ENCODE assay signal across 9 cellular contexts in the genomic region with DNA sequence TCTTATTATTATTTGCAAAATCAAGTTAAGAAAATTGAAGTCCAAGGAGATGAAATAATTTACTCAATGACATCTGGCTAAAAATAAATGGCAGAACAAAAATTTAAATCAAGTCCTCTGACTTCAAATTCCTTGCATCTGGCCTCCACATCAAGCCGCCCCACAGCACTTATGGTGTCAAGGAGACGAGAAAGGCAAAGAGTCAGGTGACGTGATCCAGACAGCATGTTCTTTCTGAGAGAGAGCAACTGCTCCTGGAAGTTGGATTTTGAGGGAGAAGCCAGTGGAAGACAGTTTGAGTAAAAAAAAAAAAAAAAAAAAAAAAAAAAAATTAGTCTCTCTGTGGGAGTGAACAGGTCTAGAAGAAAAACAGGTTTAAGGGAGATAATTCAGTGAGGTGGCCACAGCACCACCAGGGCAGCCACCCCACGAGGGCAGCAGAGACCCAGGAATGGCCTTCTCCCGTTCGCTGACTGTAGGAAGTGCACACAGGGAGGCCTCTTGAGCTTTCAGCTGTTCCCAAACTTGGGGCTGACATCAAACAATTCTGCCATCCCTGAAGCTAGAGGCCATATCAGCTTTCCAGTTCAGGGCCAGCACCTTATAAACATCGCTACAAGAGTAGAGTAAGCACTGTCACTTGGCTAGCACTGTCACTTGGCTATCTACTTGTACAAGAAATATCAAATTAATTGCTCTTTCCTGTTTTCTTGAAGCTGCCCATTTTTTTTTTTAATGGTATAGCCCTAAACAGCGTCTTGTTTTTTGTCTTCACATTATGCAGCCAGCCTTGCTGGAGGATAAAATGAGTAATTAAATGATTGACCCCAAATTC. TPM values are rescaled to one million over a fixed set of nuclear protein-coding genes. Genes with fewer than 3 reads are reported as not detected.
DNase-seq lines count a peak whose midpoint lies in the region; ATAC-seq, FAIRE-seq and TF ChIP-seq lines count a peak whose summit lies in the region.
"Had no signal": no experiment of that assay in that cellular context is flagged by ENCODE, and none has a peak within 500 bp of the region (broad histone marks: within the 10 kb centered on the region; RNA-seq: fewer than 3 reads in every experiment).

No MANE protein-coding gene starts in this region.

- no peaks in the 10 kb centered on the region for H3K9me3 Mint-ChIP-seq in activated CD4-positive, alpha-beta T cell treated with anti-CD3 and anti-CD28 coated beads for 36 hours (ENCODE audit: low read depth)

- H3K4me2 ChIP-seq in HepG2 (ENCODE audit: low read depth, low read length) = no peak overlapping the region

- H3K9me3 ChIP-seq in HepG2 (ENCODE audit: low read length) = no peaks in the 10 kb centered on the region

- TF ChIP-seq CTCF in HepG2 (CRISPR knock-in tag; IDR thresholded peaks at IDR 0.05) = peak; percentile 93

- no peak overlapping the region for H3K4me3 ChIP-seq in HepG2 (replicated peaks in 1 of 3; ENCODE audit: insufficient read depth in 1 of 3, low read depth in 2 of 3, low read length in 3 of 3)

- no peak for TF ChIP-seq EP300 in HepG2 (IDR thresholded peaks at IDR 0.05; ENCODE audit: low read depth in 2 of 2, low read length in 2 of 2)
- TF ChIP-seq EP300 in HepG2 (CRISPR knock-in tag; IDR thresholded peaks at IDR 0.05; ENCODE audit: borderline replicate concordance) = no peak

- no peak overlapping the region for H3K4me3 Mint-ChIP-seq in activated CD4-positive, alpha-beta T cell treated with anti-CD3 and anti-CD28 coated beads for 36 hours

- H3K79me2 ChIP-seq in HepG2 (ENCODE audit: insufficient read depth, low read length) = no peaks in the 10 kb centered on the region

- peaks cover 0 to 13% of the 10 kb centered on the region in 2 experiments; a peak in 2 of 5 replicates for H3K27me3 ChIP-seq in HepG2 (ENCODE audit: control insufficient read depth in 1 of 2, insufficient read depth in 2 of 2, low read length in 2 of 2)

- no peak overlapping the region for H2AFZ ChIP-seq in HepG2 (ENCODE audit: low read length)

- in situ Hi-C loops in HepG2 (cut with HindIII; ENCODE audit: extremely low pct_ligation_motif_present, low pct_unique_long_range_greater_than_20kb) = loop anchor here (5.0 kb wide), 1 partner anchor 286 kb away; no protein-coding TSS in a partner anchor

- no peaks in the 10 kb centered on the region for H4K20me1 ChIP-seq in HepG2 (ENCODE audit: insufficient read depth, low read length)

- intact Hi-C loops in activated CD4-positive, alpha-beta T cell treated with anti-CD3 and anti-CD28 coated beads for 36 hours (cut with DNase I, micrococcal nuclease) = loop anchor here (1.0 to 2.0 kb wide), 4 partner anchors 26 to 288 kb away; partner anchors contain the start of gene DDX20 (in 1 of the 2)
- intact Hi-C loops in HepG2 (cut with micrococcal nuclease; ENCODE audit: unreplicated experiment) = loop anchor here (1.0 kb wide), 3 partner anchors 175 to 288 kb away; no protein-coding TSS in a partner anchor

- no peaks in the 10 kb centered on the region for H3K36me3 ChIP-seq in HepG2 (replicated peaks in 1 of 2; ENCODE audit: control insufficient read depth in 1 of 2, insufficient read depth in 2 of 2, low read length in 2 of 2)

- POLR2A ChIA-PET in activated CD4-positive, alpha-beta T cell treated with anti-CD3 and anti-CD28 coated beads for 36 hours (lab: Charles Lee) = interaction anchor here (0.6 kb wide), 1 partner anchor 11 kb away, joined by 3 read pairs; no protein-coding TSS in a partner anchor
- POLR2A ChIA-PET in HepG2 (lab: Yijun Ruan, JAX) = interaction anchor here (0.8 to 1.0 kb wide), 2 partner anchors 22 to 27 kb away, joined by 4 read pairs; partner anchors contain the start of genes ADORA3 and TMIGD3

- CTCF ChIA-PET in activated CD4-positive, alpha-beta T cell treated with anti-CD3 and anti-CD28 coated beads for 36 hours (lab: Charles Lee) = interaction anchor here (0.6 to 9.6 kb wide), 21 partner anchors 12 to 287 kb away, joined by 3 to 71 read pairs (median 4); partner anchors contain the start of genes ADORA3 and TMIGD3
- CTCF ChIA-PET in HepG2 (lab: Yijun Ruan, JAX; ENCODE audit: low intra/inter-chr PET ratio, low total read pairs) = interaction anchor here (1.2 to 2.4 kb wide), 4 partner anchors 175 to 288 kb away, joined by 3 to 26 read pairs (median 11); no protein-coding TSS in a partner anchor

- no peak overlapping the region for H3K9ac ChIP-seq in HepG2 (ENCODE audit: insufficient read depth, low read depth, low read length)

- no peak overlapping the region for H3K27ac Mint-ChIP-seq in activated CD4-positive, alpha-beta T cell treated with anti-CD3 and anti-CD28 coated beads for 36 hours

- no peaks in the 10 kb centered on the region for H3K27me3 Mint-ChIP-seq in activated CD4-positive, alpha-beta T cell treated with anti-CD3 and anti-CD28 coated beads for 36 hours

- no TSS peak for BruUV-seq in HepG2 (replicated peaks; lab: Mats Ljungman, UMichigan)

- no peak for TF ChIP-seq POLR2A in HepG2 (IDR thresholded peaks at IDR 0.05; ENCODE audit: insufficient read depth in 1 of 2, low read depth in 2 of 2, low read length in 2 of 2)

- H3K27ac ChIP-seq in HepG2 (ENCODE audit: extremely low read length, insufficient read depth, low read length) = no peak overlapping the region

- H3K36me3 Mint-ChIP-seq in activated CD4-positive, alpha-beta T cell treated with anti-CD3 and anti-CD28 coated beads for 36 hours (ENCODE audit: low read depth) = peaks cover 12% of the 10 kb centered on the region

- H3K4me1 Mint-ChIP-seq in activated CD4-positive, alpha-beta T cell treated with anti-CD3 and anti-CD28 coated beads for 36 hours = peaks cover 24% of the 10 kb centered on the region

- peaks cover 5% of the 10 kb centered on the region; the same call in 1 of the 2 replicates for H3K4me1 ChIP-seq in HepG2 (ENCODE audit: insufficient read depth, low read length)

- DNase-seq in Ammon's horn (ENCODE audit: low spot score) (peak; percentile 91), NCI-H2227 (lab: John Stamatoyannopoulos, UW; ENCODE audit: unreplicated experiment) (peak; percentile 62), dedifferentiated amniotic fluid mesenchymal stem cell (ENCODE audit: extremely low spot score) (peak; percentile 34), HepG2 (ENCODE audit: low spot score) (peak; percentile 58)
- peak; percentile 83 for DNase-seq in activated CD4-positive, alpha-beta T cell treated with anti-CD3 and anti-CD28 coated beads for 36 hours
- peak; percentile 68 for DNase-seq in stimulated activated CD4-positive, alpha-beta T cell treated with anti-CD3 and anti-CD28 coated beads, Interleukin-4, amount 100 ng/mL, for 24 hours

- peak; percentile 52 for ATAC-seq in GM21825 (IDR thresholded peaks at IDR 0.05; ENCODE audit: unreplicated experiment)
- peak; percentile 80 for ATAC-seq in activated CD4-positive, alpha-beta T cell treated with anti-CD3 and anti-CD28 coated beads for 36 hours
- ATAC-seq in HepG2 = peak; percentile 99
- no peak for ATAC-seq in HG03469 (IDR thresholded peaks at IDR 0.05; ENCODE audit: unreplicated experiment)

- WGBS in HepG2 (ENCODE audit: low lambda C conversion rate) = 39% methylated on average over 8 of the region's 8 CpGs

- FAIRE-seq in HepG2 (lab: Jason Lieb, UNC) = peak; percentile 81

- peak; percentile 92 for TF ChIP-seq RAD21 in HepG2 (CRISPR knock-in tag; IDR thresholded peaks at IDR 0.05)

RNA-seq across cellular contexts. Expression of gene C1orf162, which starts 7.8 kb away (rescaled TPM):
- total RNA-seq in activated CD4-positive, alpha-beta T cell treated with anti-CD3 and anti-CD28 coated beads for 36 hours = 1 to 10 TPM; 4.7 to 7.6 TPM
- 0.27 TPM in 1 of 2 replicates, not detected in the other for total RNA-seq in HepG2 (2016; rRNA removed; fragmentation: Illumina TruSeq; extraction: Trizol)
- not detected in 2 replicates for total RNA-seq in HepG2 (2016; cell fraction: cytosol; rRNA removed; fragmentation: Illumina TruSeq; extraction: Trizol; ENCODE audit: low read depth)
- 0.28 TPM in 1 of 2 replicates, not detected in the other for total RNA-seq in HepG2 (2016; cell fraction: insoluble cytoplasmic fraction; rRNA removed; fragmentation: Illumina TruSeq; extraction: Trizol)
- total RNA-seq in HepG2 (2016; cell fraction: membrane; rRNA removed; fragmentation: Illumina TruSeq; extraction: Trizol) = 0.10 and 0.12 TPM in 2 replicates
- total RNA-seq in HepG2 (2016; cell fraction: nucleus; rRNA removed; fragmentation: Illumina TruSeq; extraction: Trizol) = 0.22 and 0.81 TPM in 2 replicates
- 0.61 and 0.89 TPM in 2 replicates for polyA plus RNA-seq in HepG2 (2011; rRNA removed)
- polyA plus RNA-seq in HepG2 (2011; cell fraction: cytosol; rRNA removed) = 0.15 and 0.34 TPM in 2 replicates
- polyA plus RNA-seq in HepG2 (2011; cell fraction: nucleus; rRNA removed) = 2.7 and 3.0 TPM in 2 replicates
- polyA plus RNA-seq in HepG2 (2012) = 0.66 and 0.83 TPM in 2 replicates
- polyA plus RNA-seq in HepG2 (2016; cell fraction: cytosol; fragmentation: Illumina TruSeq; extraction: Trizol; ENCODE audit: low read depth) = 0.16 and 0.20 TPM in 2 replicates
- polyA plus RNA-seq in HepG2 (2016; cell fraction: insoluble cytoplasmic fraction; fragmentation: Illumina TruSeq; extraction: Trizol; ENCODE audit: low read depth) = not detected in 2 replicates
- polyA plus RNA-seq in HepG2 (2016; cell fraction: membrane; fragmentation: Illumina TruSeq; extraction: Trizol; ENCODE audit: low read depth) = 0.19 and 0.20 TPM in 2 replicates
- polyA plus RNA-seq in HepG2 (2016; cell fraction: nucleus; fragmentation: Illumina TruSeq; extraction: Trizol; ENCODE audit: insufficient read depth, low read depth) = 0.85 and 1.2 TPM in 2 replicates
- polyA minus RNA-seq in HepG2 (2011; rRNA and poly(A)+ RNA removed; ENCODE audit: low replicate concordance) = 0.33 TPM in 1 of 2 replicates, not detected in the other
- polyA minus RNA-seq in HepG2 (2011; cell fraction: cytosol; rRNA and poly(A)+ RNA removed) = not detected in 2 replicates
- 1.4 and 1.9 TPM in 2 replicates for polyA minus RNA-seq in HepG2 (2011; cell fraction: nucleus; rRNA and poly(A)+ RNA removed)

RNA-seq across cellular contexts. Expression of gene ADORA3, which starts 21.8 kb away (rescaled TPM):
- under 1 TPM in 1 of 2 experiments, not detected in 1; 0.16 TPM for total RNA-seq in activated CD4-positive, alpha-beta T cell treated with anti-CD3 and anti-CD28 coated beads for 36 hours
- total RNA-seq in HepG2 (2016; rRNA removed; fragmentation: Illumina TruSeq; extraction: Trizol) = not detected in 2 replicates
- not detected in 2 replicates for total RNA-seq in HepG2 (2016; cell fraction: cytosol; rRNA removed; fragmentation: Illumina TruSeq; extraction: Trizol; ENCODE audit: low read depth)
- not detected in 2 replicates for total RNA-seq in HepG2 (2016; cell fraction: insoluble cytoplasmic fraction; rRNA removed; fragmentation: Illumina TruSeq; extraction: Trizol)
- not detected in 2 replicates for total RNA-seq in HepG2 (2016; cell fraction: membrane; rRNA removed; fragmentation: Illumina TruSeq; extraction: Trizol)
- not detected in 2 replicates for total RNA-seq in HepG2 (2016; cell fraction: nucleus; rRNA removed; fragmentation: Illumina TruSeq; extraction: Trizol)
- 0.09 TPM in 1 of 2 replicates, not detected in the other for polyA plus RNA-seq in HepG2 (2011; rRNA removed)
- polyA plus RNA-seq in HepG2 (2011; cell fraction: cytosol; rRNA removed) = 0.04 TPM in 1 of 2 replicates, not detected in the other
- not detected in 2 replicates for polyA plus RNA-seq in HepG2 (2011; cell fraction: nucleus; rRNA removed)
- polyA plus RNA-seq in HepG2 (2012) = not detected in 2 replicates
- polyA plus RNA-seq in HepG2 (2016; cell fraction: cytosol; fragmentation: Illumina TruSeq; extraction: Trizol; ENCODE audit: low read depth) = not detected in 2 replicates
- polyA plus RNA-seq in HepG2 (2016; cell fraction: insoluble cytoplasmic fraction; fragmentation: Illumina TruSeq; extraction: Trizol; ENCODE audit: low read depth) = not detected in 2 replicates
- polyA plus RNA-seq in HepG2 (2016; cell fraction: membrane; fragmentation: Illumina TruSeq; extraction: Trizol; ENCODE audit: low read depth) = not detected in 2 replicates
- not detected in 2 replicates for polyA plus RNA-seq in HepG2 (2016; cell fraction: nucleus; fragmentation: Illumina TruSeq; extraction: Trizol; ENCODE audit: insufficient read depth, low read depth)
- polyA minus RNA-seq in HepG2 (2011; rRNA and poly(A)+ RNA removed; ENCODE audit: low replicate concordance) = 0.44 TPM in 1 of 2 replicates, not detected in the other
- not detected in 2 replicates for polyA minus RNA-seq in HepG2 (2011; cell fraction: cytosol; rRNA and poly(A)+ RNA removed)
- not detected in 2 replicates for polyA minus RNA-seq in HepG2 (2011; cell fraction: nucleus; rRNA and poly(A)+ RNA removed)
- total RNA-seq: pulmonary artery endothelial cell had no signal

RNA-seq across cellular contexts. Expression of gene TMIGD3, which starts 21.8 kb away (rescaled TPM):
- not detected for total RNA-seq in activated CD4-positive, alpha-beta T cell treated with anti-CD3 and anti-CD28 coated beads for 36 hours
- total RNA-seq in HepG2 (2016; rRNA removed; fragmentation: Illumina TruSeq; extraction: Trizol) = not detected in 2 replicates
- total RNA-seq in HepG2 (2016; cell fraction: cytosol; rRNA removed; fragmentation: Illumina TruSeq; extraction: Trizol; ENCODE audit: low read depth) = not detected in 2 replicates
- not detected in 2 replicates for total RNA-seq in HepG2 (2016; cell fraction: insoluble cytoplasmic fraction; rRNA removed; fragmentation: Illumina TruSeq; extraction: Trizol)
- total RNA-seq in HepG2 (2016; cell fraction: membrane; rRNA removed; fragmentation: Illumina TruSeq; extraction: Trizol) = not detected in 2 replicates
- total RNA-seq in HepG2 (2016; cell fraction: nucleus; rRNA removed; fragmentation: Illumina TruSeq; extraction: Trizol) = not detected in 2 replicates
- polyA plus RNA-seq in HepG2 (2011; rRNA removed) = not detected in 2 replicates
- 0.13 TPM in 1 of 2 replicates, not detected in the other for polyA plus RNA-seq in HepG2 (2011; cell fraction: cytosol; rRNA removed)
- not detected in 2 replicates for polyA plus RNA-seq in HepG2 (2011; cell fraction: nucleus; rRNA removed)
- not detected in 2 replicates for polyA plus RNA-seq in HepG2 (2012)
- polyA plus RNA-seq in HepG2 (2016; cell fraction: cytosol; fragmentation: Illumina TruSeq; extraction: Trizol; ENCODE audit: low read depth) = not detected in 2 replicates
- not detected in 2 replicates for polyA plus RNA-seq in HepG2 (2016; cell fraction: insoluble cytoplasmic fraction; fragmentation: Illumina TruSeq; extraction: Trizol; ENCODE audit: low read depth)
- polyA plus RNA-seq in HepG2 (2016; cell fraction: membrane; fragmentation: Illumina TruSeq; extraction: Trizol; ENCODE audit: low read depth) = not detected in 2 replicates
- polyA plus RNA-seq in HepG2 (2016; cell fraction: nucleus; fragmentation: Illumina TruSeq; extraction: Trizol; ENCODE audit: insufficient read depth, low read depth) = not detected in 2 replicates
- polyA minus RNA-seq in HepG2 (2011; rRNA and poly(A)+ RNA removed; ENCODE audit: low replicate concordance) = not detected in 2 replicates
- polyA minus RNA-seq in HepG2 (2011; cell fraction: cytosol; rRNA and poly(A)+ RNA removed) = not detected in 2 replicates
- not detected in 2 replicates for polyA minus RNA-seq in HepG2 (2011; cell fraction: nucleus; rRNA and poly(A)+ RNA removed)
- total RNA-seq: pulmonary artery endothelial cell had no signal

RNA-seq across cellular contexts. Expression of gene ATP5PB, which starts 32.3 kb away (rescaled TPM):
- total RNA-seq in activated CD4-positive, alpha-beta T cell treated with anti-CD3 and anti-CD28 coated beads for 36 hours = 100 to 1,000 TPM; 292 to 301 TPM
- total RNA-seq in HepG2 (2016; rRNA removed; fragmentation: Illumina TruSeq; extraction: Trizol) = 541 and 772 TPM in 2 replicates
- total RNA-seq in HepG2 (2016; cell fraction: cytosol; rRNA removed; fragmentation: Illumina TruSeq; extraction: Trizol; ENCODE audit: low read depth) = 74.4 and 81.4 TPM in 2 replicates
- total RNA-seq in HepG2 (2016; cell fraction: insoluble cytoplasmic fraction; rRNA removed; fragmentation: Illumina TruSeq; extraction: Trizol) = 539 and 786 TPM in 2 replicates
- 177 and 193 TPM in 2 replicates for total RNA-seq in HepG2 (2016; cell fraction: membrane; rRNA removed; fragmentation: Illumina TruSeq; extraction: Trizol)
- total RNA-seq in HepG2 (2016; cell fraction: nucleus; rRNA removed; fragmentation: Illumina TruSeq; extraction: Trizol) = 163 and 174 TPM in 2 replicates
- 209 and 297 TPM in 2 replicates for polyA plus RNA-seq in HepG2 (2011; rRNA removed)
- polyA plus RNA-seq in HepG2 (2011; cell fraction: cytosol; rRNA removed) = 185 and 234 TPM in 2 replicates
- polyA plus RNA-seq in HepG2 (2011; cell fraction: nucleus; rRNA removed) = 41.9 and 44.4 TPM in 2 replicates
- polyA plus RNA-seq in HepG2 (2012) = 196 and 251 TPM in 2 replicates
- polyA plus RNA-seq in HepG2 (2016; cell fraction: cytosol; fragmentation: Illumina TruSeq; extraction: Trizol; ENCODE audit: low read depth) = 96.2 and 101 TPM in 2 replicates
- polyA plus RNA-seq in HepG2 (2016; cell fraction: insoluble cytoplasmic fraction; fragmentation: Illumina TruSeq; extraction: Trizol; ENCODE audit: low read depth) = 672 and 700 TPM in 2 replicates
- polyA plus RNA-seq in HepG2 (2016; cell fraction: membrane; fragmentation: Illumina TruSeq; extraction: Trizol; ENCODE audit: low read depth) = 146 and 153 TPM in 2 replicates
- 225 and 252 TPM in 2 replicates for polyA plus RNA-seq in HepG2 (2016; cell fraction: nucleus; fragmentation: Illumina TruSeq; extraction: Trizol; ENCODE audit: insufficient read depth, low read depth)
- polyA minus RNA-seq in HepG2 (2011; rRNA and poly(A)+ RNA removed; ENCODE audit: low replicate concordance) = 137 and 342 TPM in 2 replicates
- 103 and 109 TPM in 2 replicates for polyA minus RNA-seq in HepG2 (2011; cell fraction: cytosol; rRNA and poly(A)+ RNA removed)
- polyA minus RNA-seq in HepG2 (2011; cell fraction: nucleus; rRNA and poly(A)+ RNA removed) = 22.0 and 30.5 TPM in 2 replicates

RNA-seq across cellular contexts. Expression of gene WDR77, which starts 32.5 kb away (rescaled TPM):
- total RNA-seq in activated CD4-positive, alpha-beta T cell treated with anti-CD3 and anti-CD28 coated beads for 36 hours = 10 to 100 TPM; 42.5 to 53.6 TPM
- 90.6 and 93.3 TPM in 2 replicates for total RNA-seq in HepG2 (2016; rRNA removed; fragmentation: Illumina TruSeq; extraction: Trizol)
- 10.9 and 11.3 TPM in 2 replicates for total RNA-seq in HepG2 (2016; cell fraction: cytosol; rRNA removed; fragmentation: Illumina TruSeq; extraction: Trizol; ENCODE audit: low read depth)
- 90.6 and 93.0 TPM in 2 replicates for total RNA-seq in HepG2 (2016; cell fraction: insoluble cytoplasmic fraction; rRNA removed; fragmentation: Illumina TruSeq; extraction: Trizol)
- total RNA-seq in HepG2 (2016; cell fraction: membrane; rRNA removed; fragmentation: Illumina TruSeq; extraction: Trizol) = 27.9 and 29.9 TPM in 2 replicates
- 45.5 and 50.4 TPM in 2 replicates for total RNA-seq in HepG2 (2016; cell fraction: nucleus; rRNA removed; fragmentation: Illumina TruSeq; extraction: Trizol)
- 96.3 and 108 TPM in 2 replicates for polyA plus RNA-seq in HepG2 (2011; rRNA removed)
- polyA plus RNA-seq in HepG2 (2011; cell fraction: cytosol; rRNA removed) = 79.1 and 89.1 TPM in 2 replicates
- polyA plus RNA-seq in HepG2 (2011; cell fraction: nucleus; rRNA removed) = 150 and 155 TPM in 2 replicates
- 29.9 and 30.8 TPM in 2 replicates for polyA plus RNA-seq in HepG2 (2012)
- 10.9 and 11.6 TPM in 2 replicates for polyA plus RNA-seq in HepG2 (2016; cell fraction: cytosol; fragmentation: Illumina TruSeq; extraction: Trizol; ENCODE audit: low read depth)
- 83.1 and 89.4 TPM in 2 replicates for polyA plus RNA-seq in HepG2 (2016; cell fraction: insoluble cytoplasmic fraction; fragmentation: Illumina TruSeq; extraction: Trizol; ENCODE audit: low read depth)
- polyA plus RNA-seq in HepG2 (2016; cell fraction: membrane; fragmentation: Illumina TruSeq; extraction: Trizol; ENCODE audit: low read depth) = 20.8 and 22.9 TPM in 2 replicates
- polyA plus RNA-seq in HepG2 (2016; cell fraction: nucleus; fragmentation: Illumina TruSeq; extraction: Trizol; ENCODE audit: insufficient read depth, low read depth) = 63.2 and 65.3 TPM in 2 replicates
- 267 TPM in 2 replicates for polyA minus RNA-seq in HepG2 (2011; rRNA and poly(A)+ RNA removed; ENCODE audit: low replicate concordance)
- polyA minus RNA-seq in HepG2 (2011; cell fraction: cytosol; rRNA and poly(A)+ RNA removed) = 35.8 and 44.4 TPM in 2 replicates
- 51.8 and 62.4 TPM in 2 replicates for polyA minus RNA-seq in HepG2 (2011; cell fraction: nucleus; rRNA and poly(A)+ RNA removed)

Comparison
In these comparisons a context has a peak if more than half of its experiments do, and no peak if none do; other contexts are left out.
1. DNase-seq: peak in every context shown above with its lines; median percentile 91 in Ammon's horn; 83 in activated CD4-positive, alpha-beta T cell treated with anti-CD3 and anti-CD28 coated beads for 36 hours; 68 in stimulated activated CD4-positive, alpha-beta T cell treated with anti-CD3 and anti-CD28 coated beads, Interleukin-4, amount 100 ng/mL, for 24 hours; 62 in NCI-H2227; 58 in HepG2; 34 in dedifferentiated amniotic fluid mesenchymal stem cell.